In genomic region chr3:133948996-133949395, GRCh38 we compare ENCODE assay signal across 21 cellular contexts. TPM values are rescaled to one million over a fixed set of nuclear protein-coding genes. Genes with fewer than 3 reads are reported as not detected.
"Had no signal": no experiment of that assay in that cellular context is flagged by ENCODE, and none has a peak within 500 bp of the region (broad histone marks: within the 10 kb centered on the region; RNA-seq: fewer than 3 reads in every experiment).

No MANE protein-coding gene starts in this region.

- FAIRE-seq: endometrium, islet of Langerhans had no signal

- H3K9me3 Mint-ChIP-seq: activated naive CD4-positive, alpha-beta T cell treated with anti-CD3 and anti-CD28 coated beads for 36 hours; activated T-helper 2 cell treated with anti-CD3 and anti-CD28 coated beads, Interferon-gamma antibody, Interleukin-2, Interleukin-4, amounts not matched to agents 10 μg/mL and 5 μg/mL and 100 μg/mL, durations not matched to agents 14 hours and 24 hours and 36 hours; memory B cell; neural progenitor cell; stimulated activated memory B cell treated with anti-CD40 and anti-IgM and Interleukin-4, amounts not matched to agents 10 μg/mL and 1 μg/mL and 100 μg/mL, for 72 hours had no signal

- H3K9me3 ChIP-seq: body of pancreas, mucosa of descending colon, psoas muscle, thyroid gland, uterus had no signal

- H3K27me3 ChIP-seq: body of pancreas, neural progenitor cell, thyroid gland, uterus had no signal

- H3K27ac ChIP-seq: neural progenitor cell, psoas muscle, thyroid gland had no signal

- H2AFZ ChIP-seq: neural progenitor cell had no signal

- H3K36me3 Mint-ChIP-seq: memory B cell; naive B cell; neural progenitor cell; stimulated activated memory B cell treated with anti-CD40 and anti-IgM and Interleukin-4, amounts not matched to agents 10 μg/mL and 1 μg/mL and 100 μg/mL, for 72 hours had no signal

- H3K4me3 ChIP-seq: body of pancreas, mucosa of descending colon, neural progenitor cell, psoas muscle, smooth muscle cell, thyroid gland, uterus had no signal

- H3K4me3 Mint-ChIP-seq: activated CD4-positive, alpha-beta T cell treated with anti-CD3 and anti-CD28 coated beads for 36 hours; activated naive CD4-positive, alpha-beta T cell treated with anti-CD3 and anti-CD28 coated beads for 36 hours; memory B cell; naive B cell; neural progenitor cell; stimulated activated memory B cell treated with anti-CD40 and anti-IgM and Interleukin-4, amounts not matched to agents 10 μg/mL and 1 μg/mL and 100 μg/mL, for 72 hours had no signal

- H3K36me3 ChIP-seq: neural progenitor cell, uterus had no signal

- H3K4me1 Mint-ChIP-seq: memory B cell; naive B cell; neural progenitor cell; stimulated activated memory B cell treated with anti-CD40 and anti-IgM and Interleukin-4, amounts not matched to agents 10 μg/mL and 1 μg/mL and 100 μg/mL, for 72 hours had no signal

- H3K9ac ChIP-seq: neural progenitor cell had no signal

- DNase-seq: activated CD4-positive, alpha-beta T cell treated with anti-CD3 and anti-CD28 coated beads for 36 hours; activated CD4-positive, alpha-beta T cell treated with anti-CD3 and anti-CD28 coated beads, Interleukin-2, amount 50 U/mL, for 48 hours; activated naive CD4-positive, alpha-beta T cell treated with anti-CD3 and anti-CD28 coated beads for 36 hours; activated T-cell treated with anti-CD3 and anti-CD28 coated beads, Interleukin-2, amount 50 U/mL, for 1 hour; body of pancreas; cortex of kidney; mucosa of descending colon; naive B cell; psoas muscle; stimulated activated CD4-positive, alpha-beta T cell treated with anti-CD3 and anti-CD28 coated beads, Interleukin-4, amount 100 ng/mL, for 4 hours; SW 1271; thyroid gland; uterus had no signal

- H3K27ac Mint-ChIP-seq: activated CD4-positive, alpha-beta T cell treated with anti-CD3 and anti-CD28 coated beads for 36 hours; activated naive CD4-positive, alpha-beta T cell treated with anti-CD3 and anti-CD28 coated beads for 36 hours; activated T-helper 2 cell treated with anti-CD3 and anti-CD28 coated beads, Interferon-gamma antibody, Interleukin-2, Interleukin-4, amounts not matched to agents 10 μg/mL and 5 μg/mL and 100 μg/mL, durations not matched to agents 14 hours and 24 hours and 36 hours; memory B cell; neural progenitor cell; stimulated activated memory B cell treated with anti-CD40 and anti-IgM and Interleukin-4, amounts not matched to agents 10 μg/mL and 1 μg/mL and 100 μg/mL, for 72 hours had no signal

- H3K4me2 ChIP-seq: neural progenitor cell, smooth muscle cell had no signal

- ATAC-seq: activated CD4-positive, alpha-beta T cell treated with anti-CD3 and anti-CD28 coated beads for 36 hours; mucosa of descending colon; psoas muscle; sciatic nerve; stimulated activated memory B cell treated with anti-CD40 and anti-IgM and Interleukin-4, amounts not matched to agents 10 μg/mL and 1 μg/mL and 100 μg/mL, for 72 hours had no signal

- H3K4me1 ChIP-seq: neural progenitor cell, uterus had no signal

RNA-seq across cellular contexts. Expression of gene RAB6B, which starts 53.3 kb away (rescaled TPM):
- total RNA-seq: activated naive CD4-positive, alpha-beta T cell treated with anti-CD3 and anti-CD28 coated beads for 36 hours had no signal
